In genomic region chr12:96501139-96501741, GRCh38 we compare ENCODE assay signal across 8 cellular contexts. TPM values are rescaled to one million over a fixed set of nuclear protein-coding genes. Genes with fewer than 3 reads are reported as not detected.
DNase-seq lines count a peak whose midpoint lies in the region; ATAC-seq, FAIRE-seq and TF ChIP-seq lines count a peak whose summit lies in the region.

No MANE protein-coding gene starts in this region.

- peak overlapping the region; percentile 50 for H3K27ac ChIP-seq in C4-2B
- H3K27ac ChIP-seq in ascending aorta = peak overlapping the region; percentile 53 to 63
- H3K27ac ChIP-seq in layer of hippocampus (ENCODE audit: low read depth, low read length) = peak overlapping the region; percentile 36

- H3K36me3 ChIP-seq in ascending aorta = no peaks in the 10 kb centered on the region

- H3K4me1 ChIP-seq in ascending aorta = peaks cover 0 to 8% of the 10 kb centered on the region in 2 donors

- no peak overlapping the region for H3K4me3 ChIP-seq in ascending aorta

- no peaks in the 10 kb centered on the region for H3K27me3 ChIP-seq in ascending aorta
- no peaks in the 10 kb centered on the region for H3K27me3 ChIP-seq in layer of hippocampus (ENCODE audit: control insufficient read depth, insufficient read depth, low read length)

- intact Hi-C loops in ascending aorta (cut with DNase I) = no loop called here

- TF ChIP-seq CTCF in C4-2B (conservative IDR thresholded peaks at IDR 0.05) (no peak), ascending aorta (IDR thresholded peaks at IDR 0.05) (no peak)

- ATAC-seq in GM19025 (IDR thresholded peaks at IDR 0.05; ENCODE audit: low read depth, unreplicated experiment) (peak; percentile 82), HG03108 (IDR thresholded peaks at IDR 0.05; ENCODE audit: unreplicated experiment) (peak; percentile 86)

- DNase-seq in RKO (ENCODE audit: low spot score) (peak; percentile 79), ascending aorta (ENCODE audit: low spot score in 2 of 2) (peak in 1 of 2 donors; percentile 67), urothelium cell line (ENCODE audit: low spot score) (peak; percentile 80), NCI-H1092 treated with DMSO at 0.1 percent for 48 hours (lab: John Stamatoyannopoulos, UW) (no peak)

- no peaks in the 10 kb centered on the region for H3K9me3 ChIP-seq in ascending aorta

- FAIRE-seq in urothelium cell line (lab: Jason Lieb, UNC) = no peak

RNA-seq across cellular contexts. Expression of gene CFAP54, which starts 11.9 kb away (rescaled TPM):
- total RNA-seq in ascending aorta = not detected
